29 cellular contexts compared by ENCODE assay signal in genomic region chr16:88931373-88931900, GRCh38. TPM values are rescaled to one million over a fixed set of nuclear protein-coding genes. Genes with fewer than 3 reads are reported as not detected.
"Had no signal": no experiment of that assay in that cellular context is flagged by ENCODE, and none has a peak within 500 bp of the region (broad histone marks: within the 10 kb centered on the region; RNA-seq: fewer than 3 reads in every experiment).

No MANE protein-coding gene starts in this region.

- DNase-seq: naive thymus-derived CD4-positive, alpha-beta T cell; natural killer cell; nucleus accumbens; retina; spleen; stimulated activated CD4-positive, alpha-beta T cell treated with anti-CD3 and anti-CD28 coated beads, Interleukin-12 subunit alpha, Interleukin-12 subunit beta, amount 100 ng/mL, for 4 hours; stimulated activated CD4-positive, alpha-beta T cell treated with anti-CD3 and anti-CD28 coated beads, Interleukin-1b, Interleukin-23, amount 100 ng/mL, for 48 hours; stimulated activated CD4-positive, alpha-beta T cell treated with anti-CD3 and anti-CD28 coated beads, Interleukin-4, amount 100 ng/mL, for 1 hour; stimulated activated CD4-positive, alpha-beta T cell treated with anti-CD3 and anti-CD28 coated beads, Interleukin-4, amount 100 ng/mL, for 4 hours; stimulated activated CD8-positive, alpha-beta memory T cell treated with anti-CD3 and anti-CD28 coated beads, Interleukin-4, amount 100 ng/mL, for 48 hours; stimulated activated naive B cell treated with anti-CD40 and anti-IgM and Interleukin-4, amounts not matched to agents 10 μg/mL and 1 μg/mL and 100 μg/mL, for 72 hours; stimulated activated naive CD4-positive, alpha-beta T cell treated with Interleukin-2 at 50 U/mL for 16 hours; stomach; thyroid gland; trophoblast cell had no signal

- H3K9me3 ChIP-seq: neutrophil, pancreas, prostate gland, right atrium auricular region, spleen, stomach, thoracic aorta, thyroid gland, tibial nerve, upper lobe of left lung, vagina had no signal

- H3K4me3 ChIP-seq: neural progenitor cell, pancreas, prostate gland, right atrium auricular region, skin epidermis, smooth muscle cell, spleen, stomach, thoracic aorta, thyroid gland, tibial nerve, upper lobe of left lung, vagina had no signal

- ATAC-seq: naive thymus-derived CD4-positive, alpha-beta T cell; natural killer cell; sciatic nerve; stimulated activated naive B cell treated with anti-CD40 and anti-IgM and Interleukin-4, amounts not matched to agents 10 μg/mL and 1 μg/mL and 100 μg/mL, for 72 hours had no signal

- H3K9ac ChIP-seq: neural progenitor cell had no signal

- H3K36me3 ChIP-seq: neural progenitor cell, pancreas, prostate gland, right atrium auricular region, stomach, thoracic aorta, thyroid gland, tibial nerve, upper lobe of left lung, vagina had no signal

- H2AFZ ChIP-seq: neural progenitor cell had no signal

- H3K27me3 ChIP-seq: neural progenitor cell, neutrophil, pancreas, right atrium auricular region, thyroid gland, upper lobe of left lung, vagina had no signal

- H3K4me1 ChIP-seq: prostate gland had no signal

- H3K4me2 ChIP-seq: neural progenitor cell, smooth muscle cell had no signal

- H3K27ac ChIP-seq: neural progenitor cell, neutrophil, pancreas, prostate gland, right atrium auricular region, skin epidermis, spleen, stomach, thoracic aorta, thyroid gland, tibial nerve, upper lobe of left lung, vagina had no signal

- FAIRE-seq: pancreas had no signal

RNA-seq across cellular contexts. Expression of gene CBFA2T3, which starts 45.6 kb away (rescaled TPM):
- total RNA-seq: osteocyte, pulmonary artery endothelial cell, smooth muscle cell had no signal
